ENCODE assay signal across 17 cellular contexts in genomic region chr9:123756484-123757106, GRCh38.
"Had no signal": no experiment of that assay in that cellular context is flagged by ENCODE, and none has a peak within 500 bp of the region (broad histone marks: within the 10 kb centered on the region; RNA-seq: fewer than 3 reads in every experiment).

No MANE protein-coding gene starts in this region.

- H3K27me3 ChIP-seq: brain microvascular endothelial cell, esophagus muscularis mucosa, neutrophil, stomach, uterus had no signal

- H3K27ac ChIP-seq: brain microvascular endothelial cell, esophagus muscularis mucosa, neutrophil, stomach, thoracic aorta, uterus had no signal

- DNase-seq: activated CD4-positive, alpha-beta T cell treated with anti-CD3 and anti-CD28 coated beads, Interleukin-2, amount 50 U/mL, for 48 hours; activated gamma-delta T cell; activated T-cell treated with anti-CD3 and anti-CD28 coated beads, Interleukin-2, amount 50 U/mL, for 48 hours; amygdala; brain microvascular endothelial cell; dermis blood vessel endothelial cell; hypothalamus; midbrain; naive thymus-derived CD4-positive, alpha-beta T cell; stimulated activated CD4-positive, alpha-beta T cell treated with anti-CD3 and anti-CD28 coated beads, Interleukin-15, amount 100 ng/mL, for 24 hours; stimulated activated CD4-positive, alpha-beta T cell treated with anti-CD3 and anti-CD28 coated beads, Interleukin-4, amount 100 ng/mL, for 24 hours; stomach; uterus had no signal

- H3K36me3 ChIP-seq: brain microvascular endothelial cell, uterus had no signal

- H3K4me3 ChIP-seq: esophagus muscularis mucosa, stomach, thoracic aorta, uterus had no signal

- ATAC-seq: activated CD4-positive, CD25-positive, alpha-beta regulatory T cell treated with anti-CD3 and anti-CD28 coated beads, Interleukin-2, amount 50 U/mL, for 24 hours; naive thymus-derived CD4-positive, alpha-beta T cell had no signal
